In the genomic region with DNA sequence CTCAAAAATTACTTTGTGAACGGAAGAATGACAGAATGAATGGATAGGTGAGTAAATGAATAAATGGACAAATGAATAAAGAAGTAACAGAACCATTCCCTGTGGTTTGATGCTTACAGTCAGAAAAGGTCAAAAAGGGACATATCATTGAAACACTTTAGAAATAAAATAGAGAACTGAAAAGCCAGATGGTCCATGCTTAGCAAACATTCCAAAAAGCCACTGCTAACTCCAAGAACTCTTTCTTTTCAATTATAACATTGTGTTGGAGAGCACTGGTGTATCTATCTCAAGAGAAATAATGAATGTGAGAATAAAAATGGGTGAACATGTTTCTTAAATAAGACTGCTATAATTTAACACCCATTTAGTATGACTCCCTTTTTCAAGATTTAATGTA, we compare ENCODE assay signal across 26 cellular contexts.
DNase-seq lines count a peak whose midpoint lies in the region; ATAC-seq and TF ChIP-seq lines count a peak whose summit lies in the region.
"Had no signal": no experiment of that assay in that cellular context is flagged by ENCODE, and none has a peak within 500 bp of the region (broad histone marks: within the 10 kb centered on the region; RNA-seq: fewer than 3 reads in every experiment).

No MANE protein-coding gene starts in this region.

- no peak overlapping the region for H3K9ac ChIP-seq in IMR-90 (ENCODE audit: low read depth, low read length)
- H3K9ac ChIP-seq in mesenchymal stem cell (ENCODE audit: low read length), result no peak overlapping the region
- H3K9ac ChIP-seq in skeletal muscle satellite cell (ENCODE audit: low read depth, low read length), result peak overlapping the region; percentile 2

- H2BK20ac ChIP-seq in IMR-90 (ENCODE audit: low read depth, low read length), result peak overlapping the region; percentile 78

- no peak overlapping the region for H2BK12ac ChIP-seq in mesenchymal stem cell (ENCODE audit: low read length in 2 of 2)

- CTCF ChIA-PET in IMR-90 (lab: Yijun Ruan, JAX), result interaction anchor here (1.0 to 1.2 kb wide), 2 partner anchors 83 to 91 kb away, joined by 3 read pairs; no protein-coding TSS in a partner anchor

- no peak for ATAC-seq in IMR-90 (ENCODE audit: low read depth)
- ATAC-seq: activated CD8-positive, alpha-beta T cell treated with anti-CD3 and anti-CD28 coated beads for 36 hours; GM23338; left lobe of liver; natural killer cell; stimulated activated effector memory CD8-positive, alpha-beta T cell treated with anti-CD3 and anti-CD28 coated beads, Interleukin-12 subunit alpha, Interleukin-12 subunit beta, amount 100 ng/mL, for 72 hours had no signal

- H3K27me3 ChIP-seq in IMR-90 (ENCODE audit: control insufficient read depth, insufficient read depth, low read length) (no peaks in the 10 kb centered on the region), mesenchymal stem cell (ENCODE audit: control insufficient read depth in 1 of 2, insufficient read depth in 1 of 2, low read length in 2 of 2) (no peaks in the 10 kb centered on the region), skeletal muscle satellite cell (ENCODE audit: control insufficient read depth, insufficient read depth, low read length) (no peaks in the 10 kb centered on the region)
- H3K27me3 ChIP-seq: esophagus muscularis mucosa, gastrocnemius medialis, ovary, Peyer's patch had no signal

- H3K9me3 ChIP-seq in IMR-90 (ENCODE audit: control insufficient read depth, insufficient read depth, low read length) (no peaks in the 10 kb centered on the region), mesenchymal stem cell (ENCODE audit: control insufficient read depth, low read length) (no peaks in the 10 kb centered on the region), skeletal muscle satellite cell (replicated peaks; ENCODE audit: low read length) (no peaks in the 10 kb centered on the region)
- H3K9me3 ChIP-seq: esophagus muscularis mucosa, gastrocnemius medialis, ovary, Peyer's patch had no signal

- H4K20me1 ChIP-seq in IMR-90 (ENCODE audit: insufficient read depth, low read length), result peaks cover 3% of the 10 kb centered on the region; the same call in 1 of the 2 replicates

- no peak overlapping the region for H2AK9ac ChIP-seq in IMR-90 (replicated peaks; ENCODE audit: low read depth, low read length, poor library complexity)

- H3K4me3 ChIP-seq in IMR-90 (ENCODE audit: insufficient read depth, low read depth, low read length), result no peak overlapping the region
- H3K4me3 ChIP-seq in mesenchymal stem cell (ENCODE audit: insufficient read depth in 1 of 2, low read depth in 1 of 2, low read length in 2 of 2), result peak overlapping the region in 1 of 2 experiments; percentile 21
- H3K4me3 ChIP-seq in skeletal muscle satellite cell (ENCODE audit: low read length), result peak overlapping the region; percentile 26
- H3K4me3 ChIP-seq: esophagus muscularis mucosa, gastrocnemius medialis, GM23338, ovary, Peyer's patch had no signal

- H3K79me1 ChIP-seq in IMR-90 (ENCODE audit: low read depth in 1 of 2, low read length in 2 of 2) (peaks cover 0 to 3% of the 10 kb centered on the region in 2 experiments; a peak in 2 of 4 replicates), mesenchymal stem cell (replicated peaks; ENCODE audit: low read length, poor library complexity, severe bottlenecking) (peaks cover 4% of the 10 kb centered on the region)

- H4K8ac ChIP-seq in IMR-90 (ENCODE audit: low read depth in 2 of 2, low read length in 2 of 2), result peak overlapping the region; percentile 44 to 66
- H4K8ac ChIP-seq in mesenchymal stem cell (ENCODE audit: low read length), result no peak overlapping the region

- H2BK120ac ChIP-seq in IMR-90 (ENCODE audit: low read depth, low read length) (peak overlapping the region; percentile 76; the same call in 1 of the 2 replicates), mesenchymal stem cell (ENCODE audit: low read depth, low read length) (no peak overlapping the region)

- H3K36me3 ChIP-seq in IMR-90 (ENCODE audit: control insufficient read depth, insufficient read depth, low read length) (no peaks in the 10 kb centered on the region), mesenchymal stem cell (ENCODE audit: control insufficient read depth in 1 of 2, insufficient read depth in 2 of 2, low read depth in 1 of 2, low read length in 2 of 2) (no peaks in the 10 kb centered on the region), skeletal muscle satellite cell (ENCODE audit: insufficient read depth, low read length) (no peaks in the 10 kb centered on the region)
- H3K36me3 ChIP-seq: esophagus muscularis mucosa, gastrocnemius medialis, ovary, Peyer's patch had no signal

- peak overlapping the region; percentile 54 for H4K91ac ChIP-seq in IMR-90 (ENCODE audit: insufficient read depth, low read depth, low read length)
- H4K91ac ChIP-seq in mesenchymal stem cell (ENCODE audit: low read length), result no peak overlapping the region

- H3K4ac ChIP-seq in IMR-90 (ENCODE audit: low read depth, low read length) (peak overlapping the region; percentile 76), mesenchymal stem cell (ENCODE audit: low read depth in 1 of 2, low read length in 2 of 2) (no peak overlapping the region)

- TF ChIP-seq RAD21 in IMR-90 (IDR thresholded peaks at IDR 0.05; ENCODE audit: low read length), result no peak

- H3K4me2 ChIP-seq in IMR-90 (ENCODE audit: low read depth, low read length) (0 out of 2 replicates have a peak overlapping the region, but pooled peaks have one; percentile 77), mesenchymal stem cell (ENCODE audit: low read length, poor library complexity, severe bottlenecking) (no peak overlapping the region), skeletal muscle satellite cell (ENCODE audit: low read length) (peak overlapping the region; percentile 54)
- H3K4me2 ChIP-seq: GM23338 had no signal

- peak overlapping the region; percentile 41; the same call in 2 of the 3 replicates for H2BK15ac ChIP-seq in IMR-90 (ENCODE audit: low read depth, low read length)
- no peak overlapping the region for H2BK15ac ChIP-seq in mesenchymal stem cell (ENCODE audit: low read depth, poor library complexity, severe bottlenecking)

- POLR2A ChIA-PET in IMR-90 (lab: Charles Lee; ENCODE audit: unreplicated experiment), result interaction anchor here (1.1 kb wide), 1 partner anchor 12 kb away, joined by 3 read pairs; no protein-coding TSS in a partner anchor

- H3K14ac ChIP-seq in IMR-90 (replicated peaks; ENCODE audit: low read depth, low read length) (peak overlapping the region; percentile 49), mesenchymal stem cell (ENCODE audit: low read length in 2 of 2) (no peak overlapping the region)

- no peak for TF ChIP-seq CTCF in IMR-90 (conservative IDR thresholded peaks at IDR 0.05; ENCODE audit: low read depth, low read length)
- no peak for TF ChIP-seq CTCF in VCaP (conservative IDR thresholded peaks at IDR 0.05)
- TF ChIP-seq CTCF in GM20000 (IDR thresholded peaks at IDR 0.05; ENCODE audit: extremely low read depth, missing control alignments), result no peak

- H3K23ac ChIP-seq in IMR-90 (ENCODE audit: low read depth, low read length), result no peak overlapping the region
- no peak overlapping the region for H3K23ac ChIP-seq in mesenchymal stem cell (ENCODE audit: low read length in 2 of 2)

- 0 out of 2 replicates have a peak overlapping the region, but pooled peaks have one; percentile 26 for H3K56ac ChIP-seq in IMR-90 (ENCODE audit: extremely low read depth, insufficient read depth, low read length)

- H2AK5ac ChIP-seq in IMR-90 (ENCODE audit: low read depth, low read length) (0 out of 2 replicates have a peak overlapping the region, but pooled peaks have one; percentile 54), mesenchymal stem cell (ENCODE audit: low read length, severe bottlenecking) (no peak overlapping the region)

- H3K4me1 ChIP-seq in IMR-90 (ENCODE audit: control insufficient read depth, insufficient read depth, low read length) (peaks cover 29% of the 10 kb centered on the region), mesenchymal stem cell (ENCODE audit: control insufficient read depth, insufficient read depth, low read depth, low read length) (peaks cover 7% of the 10 kb centered on the region), skeletal muscle satellite cell (ENCODE audit: control insufficient read depth, insufficient read depth, low read length) (peaks cover 48% of the 10 kb centered on the region)
- H3K4me1 ChIP-seq: Peyer's patch had no signal

- peaks cover 9% of the 10 kb centered on the region for H3K9me1 ChIP-seq in IMR-90 (ENCODE audit: insufficient read depth, low read length)

- no TSS peak for BruUV-seq in IMR-90 (replicated peaks; lab: Mats Ljungman, UMichigan)

- DNase-seq in IMR-90 (no peak), mesenchymal stem cell (no peak), NCI-H524 treated with DMSO at 0.1 percent for 48 hours (lab: John Stamatoyannopoulos, UW) (no peak), SW 1271 (lab: John Stamatoyannopoulos, UW) (no peak), GM20000 (ENCODE audit: low spot score) (no peak)
- DNase-seq: activated CD4-positive, alpha-beta T cell treated with anti-CD3 and anti-CD28 coated beads for 1 hour; activated CD8-positive, alpha-beta T cell treated with anti-CD3 and anti-CD28 coated beads for 36 hours; aorta; CD4-positive, CD25-positive, alpha-beta regulatory T cell; gastrocnemius medialis; hypothalamus; immature natural killer cell; Kasumi-1; midbrain; natural killer cell; NCI-H524; ovary; Peyer's patch; stimulated activated CD4-positive, alpha-beta T cell treated with anti-CD3 and anti-CD28 coated beads, Interleukin-4, amount 100 ng/mL, for 24 hours; substantia nigra had no signal

- in situ Hi-C loops in IMR-90 (cut with MboI; ENCODE audit: low sequenced_read_pairs), result no loop called here

- H2BK5ac ChIP-seq in IMR-90 (ENCODE audit: low read depth, low read length, poor library complexity, severe bottlenecking) (peak overlapping the region; percentile 82), mesenchymal stem cell (ENCODE audit: low read depth, low read length, poor library complexity, severe bottlenecking) (no peak overlapping the region)

- intact Hi-C loops in IMR-90 (cut with micrococcal nuclease), result loop anchor here (5.0 kb wide), 1 partner anchor 299 kb away; no protein-coding TSS in a partner anchor

- peak overlapping the region; percentile 71; the same call in 1 of the 2 replicates for H3K27ac ChIP-seq in IMR-90 (ENCODE audit: insufficient read depth, low read length)
- peak overlapping the region; percentile 43 for H3K27ac ChIP-seq in VCaP
- peak overlapping the region; percentile 79 for H3K27ac ChIP-seq in mesenchymal stem cell (ENCODE audit: low read length, poor library complexity, severe bottlenecking)
- H3K27ac ChIP-seq: ovary, Peyer's patch had no signal

- H3K18ac ChIP-seq in IMR-90 (ENCODE audit: low read depth, low read length) (peak overlapping the region; percentile 98), mesenchymal stem cell (ENCODE audit: low read depth in 1 of 2, low read length in 2 of 2) (peak overlapping the region in 1 of 2 experiments; percentile 66)

- no peak overlapping the region; the same call in none of the 2 replicates for H4K5ac ChIP-seq in IMR-90 (ENCODE audit: low read depth, low read length)

- H2AFZ ChIP-seq in IMR-90 (replicated peaks; ENCODE audit: low read length, poor library complexity), result no peak overlapping the region
- no peak overlapping the region for H2AFZ ChIP-seq in mesenchymal stem cell (ENCODE audit: low read depth, low read length)
- H2AFZ ChIP-seq: GM23338 had no signal

- TF ChIP-seq POLR2A in IMR-90 (IDR thresholded peaks at IDR 0.05; ENCODE audit: low read depth, low read length), result no peak

- no CpG with 5 or more reads among the region's 1 CpG for WGBS in IMR-90 (ENCODE audit: extremely low coverage in 2 of 2, insufficient read length in 1 of 2), 2 experiments
- 78% methylated on average over 1 of the region's 1 CpG for WGBS in mesenchymal stem cell

- dilution Hi-C loops in IMR-90 (cut with HindIII; ENCODE audit: low sequenced_read_pairs, unreplicated experiment), result no loop called here
